8 cellular contexts compared by ENCODE assay signal in genomic region chr5:160399402-160400353, GRCh38. TPM values are rescaled to one million over a fixed set of nuclear protein-coding genes. Genes with fewer than 3 reads are reported as not detected.
DNase-seq lines count a peak whose midpoint lies in the region; ATAC-seq and TF ChIP-seq lines count a peak whose summit lies in the region.

TSS of gene FAM200C (minus strand) at chr5:160400054. CDS start at chr5:160395490, 4,564 bp downstream.

- no peaks in the 10 kb centered on the region for H3K36me3 ChIP-seq in kidney epithelial cell (ENCODE audit: control insufficient read depth, insufficient read depth, low read length)

- ATAC-seq in HG03378 (IDR thresholded peaks at IDR 0.05; ENCODE audit: unreplicated experiment): peak; percentile 83
- peak; percentile 79 to 80 for ATAC-seq in activated CD4-positive, CD25-positive, alpha-beta regulatory T cell treated with anti-CD3 and anti-CD28 coated beads, Interleukin-2, amount 50 U/mL, for 24 hours

- H3K27me3 ChIP-seq in kidney epithelial cell (ENCODE audit: control insufficient read depth, insufficient read depth, low read length): no peaks in the 10 kb centered on the region

- DNase-seq in Ammon's horn (ENCODE audit: low spot score) (peak; percentile 95), NCI-H446 (lab: John Stamatoyannopoulos, UW) (peak; percentile 90 to 94), cerebellum (ENCODE audit: low spot score) (peak; percentile 95), kidney epithelial cell (ENCODE audit: low read depth) (peak; percentile 73)
- peak; percentile 22 to 47 for DNase-seq in stimulated activated CD4-positive, alpha-beta T cell treated with anti-CD3 and anti-CD28 coated beads, Interleukin-15, amount 100 ng/mL, for 1 hour (ENCODE audit: low read depth in 1 of 2, low spot score in 1 of 2)

- H3K4me3 ChIP-seq in kidney epithelial cell (ENCODE audit: low read depth, low read length): peak within 1 kb of the TSS; percentile 68

- no peak for TF ChIP-seq CTCF in kidney epithelial cell (IDR thresholded peaks at IDR 0.05; ENCODE audit: insufficient read depth, low read length, poor library complexity, severe bottlenecking)

- peak; percentile 87 for TF ChIP-seq POLR2A in GM19193 (IDR thresholded peaks at IDR 0.05; ENCODE audit: extremely low read depth, insufficient read depth, insufficient read length)

RNA-seq across cellular contexts. Expression of gene FAM200C, which starts in this region (rescaled TPM):
- total RNA-seq in cerebellum (24.4 TPM), kidney epithelial cell (1.9 and 2.8 TPM in 2 replicates)

Comparison
In these comparisons a context has a peak if more than half of its experiments do, and no peak if none do; other contexts are left out.
1. Peak in every context shown above with its lines: DNase-seq, ATAC-seq and H3K4me3 ChIP-seq.
2. DNase-seq: peak in every context shown above with its lines; median percentile 95 in Ammon's horn; 95 in cerebellum; 92 in NCI-H446; 73 in kidney epithelial cell; 34 in stimulated activated CD4-positive, alpha-beta T cell treated with anti-CD3 and anti-CD28 coated beads, Interleukin-15, amount 100 ng/mL, for 1 hour.